In the genomic region with DNA sequence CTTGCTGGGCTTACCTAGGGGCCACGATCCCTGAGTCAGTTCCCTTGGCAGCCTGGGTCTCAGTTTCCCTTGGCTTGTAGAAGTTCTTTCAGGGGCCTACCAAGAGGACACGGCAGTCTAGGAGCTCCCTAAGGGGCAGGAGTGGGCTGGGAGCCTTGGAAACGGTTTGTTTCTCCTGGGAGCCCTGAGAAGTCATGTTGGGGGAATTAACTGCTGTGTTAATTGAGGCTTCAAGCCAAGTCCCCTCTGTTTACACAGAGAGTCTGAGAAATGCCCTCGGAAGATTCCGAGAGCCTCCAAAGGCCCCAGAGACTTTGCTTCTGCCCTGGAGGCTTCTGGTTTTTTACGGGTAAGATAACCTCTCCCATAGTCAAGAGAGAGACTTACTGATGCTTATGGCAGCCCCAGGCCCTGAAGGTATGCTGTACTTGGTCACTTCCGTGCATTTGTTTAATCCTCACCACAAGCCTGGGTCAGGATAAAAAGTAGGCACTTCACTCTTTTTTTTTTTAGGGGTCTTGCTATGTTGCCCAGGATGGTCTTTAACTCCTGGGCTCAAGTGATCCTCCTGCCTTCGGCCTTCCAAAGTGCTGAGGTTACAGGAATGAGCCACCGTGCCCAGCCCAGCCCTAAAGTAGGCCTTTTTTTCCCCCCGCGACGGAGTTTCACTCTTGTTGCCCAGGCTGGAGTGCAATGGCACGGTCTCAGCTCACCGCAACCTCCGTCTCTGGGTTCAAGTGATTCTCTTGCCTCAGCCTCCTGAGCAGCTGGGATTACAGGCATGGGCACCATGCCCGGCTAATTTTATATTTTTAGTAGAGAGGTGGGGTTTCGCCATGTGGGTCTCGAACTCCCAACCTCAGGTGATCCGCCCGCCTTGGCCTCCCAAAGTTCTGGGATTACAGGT, we compare ENCODE assay signal across 8 cellular contexts. TPM values are rescaled to one million over a fixed set of nuclear protein-coding genes. Genes with fewer than 3 reads are reported as not detected.
DNase-seq lines count a peak whose midpoint lies in the region; ATAC-seq and TF ChIP-seq lines count a peak whose summit lies in the region.

No MANE protein-coding gene starts in this region.

- no peaks in the 10 kb centered on the region for H3K27me3 ChIP-seq in PC-9 (ENCODE audit: insufficient read depth, low read depth)
- no peaks in the 10 kb centered on the region for H3K27me3 ChIP-seq in parathyroid adenoma (ENCODE audit: control insufficient read depth, insufficient read depth, low read length)

- H3K4me3 Mint-ChIP-seq in Calu3 (ENCODE audit: low read depth, unreplicated experiment): peak overlapping the region; percentile 61

- H3K36me3 Mint-ChIP-seq in Calu3 (ENCODE audit: insufficient read depth, unreplicated experiment): peaks cover 53% of the 10 kb centered on the region

- H2AFZ ChIP-seq in PC-9 (no peak overlapping the region), parathyroid adenoma (peak overlapping the region; percentile 88)

- CTCF ChIA-PET in Calu3 (lab: Charles Lee): interaction anchor here (0.6 to 0.7 kb wide), 3 partner anchors 17 to 1580 kb away, joined by 3 read pairs; no protein-coding TSS in a partner anchor
- CTCF ChIA-PET in PC-9 (lab: Charles Lee): interaction anchor here (0.6 kb wide), 2 partner anchors 15 to 103 kb away, joined by 3 to 10 read pairs; a partner anchor contains a TSS
- CTCF ChIA-PET in GM10248 (lab: Yijun Ruan, JAX): interaction anchor here (1.6 kb wide), 1 partner anchor 11 kb away, joined by 3 read pairs; no protein-coding TSS in a partner anchor

- no peaks in the 10 kb centered on the region for H3K9me3 ChIP-seq in PC-9 (ENCODE audit: insufficient read depth, low read depth)
- H3K9me3 ChIP-seq in parathyroid adenoma (ENCODE audit: control insufficient read depth, low read length): no peaks in the 10 kb centered on the region

- no peak overlapping the region for H3K9ac ChIP-seq in parathyroid adenoma

- peaks cover 83% of the 10 kb centered on the region for H3K4me1 ChIP-seq in PC-9 (replicated peaks; ENCODE audit: insufficient read depth)
- H3K4me1 ChIP-seq in parathyroid adenoma: peaks cover 31% of the 10 kb centered on the region

- H3K36me3 ChIP-seq in PC-9 (ENCODE audit: low read depth) (no peaks in the 10 kb centered on the region), parathyroid adenoma (ENCODE audit: control insufficient read depth, insufficient read depth, low read length) (no peaks in the 10 kb centered on the region)

- H3K9me3 Mint-ChIP-seq in Calu3 (ENCODE audit: low read depth, unreplicated experiment): no peaks in the 10 kb centered on the region

- H3K79me2 ChIP-seq in PC-9 (ENCODE audit: low read depth): peaks cover 43% of the 10 kb centered on the region
- no peaks in the 10 kb centered on the region for H3K79me2 ChIP-seq in parathyroid adenoma

- H3K27me3 Mint-ChIP-seq in Calu3 (ENCODE audit: unreplicated experiment): no peaks in the 10 kb centered on the region

- peak overlapping the region; percentile 85 for H3K4me2 ChIP-seq in PC-9
- no peak overlapping the region for H3K4me2 ChIP-seq in parathyroid adenoma (ENCODE audit: low read length)

- TSS peak; percentile 9 for BruUV-seq in Calu3 (replicated peaks; lab: Mats Ljungman, UMichigan)
- no TSS peak for BruUV-seq in PC-9 (replicated peaks; lab: Mats Ljungman, UMichigan)

- ATAC-seq in HG03571 (IDR thresholded peaks at IDR 0.05; ENCODE audit: unreplicated experiment): no peak

- H3K4me1 Mint-ChIP-seq in Calu3 (ENCODE audit: low read depth, unreplicated experiment): peaks cover 33% of the 10 kb centered on the region

- H4K20me1 ChIP-seq in PC-9 (ENCODE audit: insufficient read depth): no peaks in the 10 kb centered on the region

- H3K27ac ChIP-seq in PC-9 (peak overlapping the region; percentile 99), epithelial cell of prostate (peak overlapping the region; percentile 100), parathyroid adenoma (peak overlapping the region; percentile 93)

- no peaks in the 10 kb centered on the region for H3K9me2 ChIP-seq in PC-9 (ENCODE audit: insufficient read depth)

- H3F3A ChIP-seq in PC-9 (ENCODE audit: insufficient read depth, low read depth): peaks cover 84% of the 10 kb centered on the region

- intact Hi-C loops in Calu3 (cut with micrococcal nuclease; ENCODE audit: unreplicated experiment): no loop called here
- intact Hi-C loops in PC-9 (cut with micrococcal nuclease; ENCODE audit: unreplicated experiment): no loop called here

- POLR2A ChIA-PET in PC-9 (lab: Charles Lee; ENCODE audit: unreplicated experiment) (interaction anchor here (0.7 kb wide), 1 partner anchor 39 kb away, joined by 3 read pairs; no protein-coding TSS in a partner anchor), GM10248 (lab: Yijun Ruan, JAX) (interaction anchor here (0.6 kb wide), 1 partner anchor 498 kb away, joined by 6 read pairs; no protein-coding TSS in a partner anchor)

- H3K4me3 ChIP-seq in PC-9 (peak overlapping the region; percentile 51; the same call in 1 of the 2 replicates), parathyroid adenoma (ENCODE audit: low read depth, low read length) (no peak overlapping the region)

- no peak for DNase-seq in Calu3
- DNase-seq in PC-9: peak in 1 of 2 experiments; percentile 90
- no peak for DNase-seq in epithelial cell of prostate (ENCODE audit: low read depth, low spot score)
- no peak for DNase-seq in NCI-H226
- DNase-seq in anterior cingulate cortex (lab: John Stamatoyannopoulos, UW): no peak
- no peak for DNase-seq in GM10248 (ENCODE audit: extremely low spot score)

- TF ChIP-seq CTCF in Calu3 (IDR thresholded peaks at IDR 0.05; ENCODE audit: unreplicated experiment) (no peak), PC-9 (conservative IDR thresholded peaks at IDR 0.05) (no peak), parathyroid adenoma (IDR thresholded peaks at IDR 0.05) (no peak), GM10248 (IDR thresholded peaks at IDR 0.05; ENCODE audit: control extremely low read depth, extremely low read depth, low read depth, missing control alignments) (no peak)

- peak overlapping the region; percentile 98 for H3K27ac Mint-ChIP-seq in Calu3 (ENCODE audit: unreplicated experiment)

RNA-seq across cellular contexts. Expression of a gene that starts 15.1 kb away (rescaled TPM):
- total RNA-seq in Calu3 (2022) (96.3 and 108 TPM in 2 replicates), PC-9 (2021) (72.7 and 95.5 TPM in 2 replicates)

RNA-seq across cellular contexts. Expression of a gene that starts 15.2 kb away (rescaled TPM):
- total RNA-seq in Calu3 (2022): 52.3 and 52.7 TPM in 2 replicates
- 86.2 and 89.6 TPM in 2 replicates for total RNA-seq in PC-9 (2021)

RNA-seq across cellular contexts. Expression of a gene that starts 47.3 kb away (rescaled TPM):
- total RNA-seq in Calu3 (2022): 80.9 and 83.1 TPM in 2 replicates
- 101 and 133 TPM in 2 replicates for total RNA-seq in PC-9 (2021)

RNA-seq across cellular contexts. Expression of a gene that starts 48.8 kb away (rescaled TPM):
- total RNA-seq in Calu3 (2022) (36.5 and 40.2 TPM in 2 replicates), PC-9 (2021) (44.1 and 51.1 TPM in 2 replicates)
